In the genomic region with DNA sequence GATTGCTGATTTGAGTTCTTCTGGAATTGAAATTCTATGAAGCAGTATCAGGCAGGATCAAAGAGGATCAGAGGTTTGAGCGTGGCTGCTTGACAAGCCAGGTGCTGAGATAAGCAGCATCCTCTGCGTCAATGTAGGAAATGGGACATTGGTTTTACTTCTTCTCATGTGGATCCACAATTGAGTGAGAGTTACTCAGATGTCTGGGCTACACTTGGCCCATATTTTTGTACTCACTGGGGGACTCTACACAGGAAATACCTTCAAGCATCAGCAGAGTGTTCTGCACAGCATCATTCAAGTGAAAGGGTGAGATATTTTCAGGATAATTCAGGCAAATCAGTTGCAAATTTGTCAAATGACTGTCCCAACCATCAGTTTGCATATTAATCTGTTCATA, we compare ENCODE assay signal across 19 cellular contexts.
DNase-seq lines count a peak whose midpoint lies in the region; ATAC-seq and TF ChIP-seq lines count a peak whose summit lies in the region.
"Had no signal": no experiment of that assay in that cellular context is flagged by ENCODE, and none has a peak within 500 bp of the region (broad histone marks: within the 10 kb centered on the region; RNA-seq: fewer than 3 reads in every experiment).

No MANE protein-coding gene starts in this region.

- H3K79me2 ChIP-seq in Loucy (ENCODE audit: insufficient read depth, low read length) = no peaks in the 10 kb centered on the region

- no peaks in the 10 kb centered on the region for H3K36me3 Mint-ChIP-seq in activated naive CD4-positive, alpha-beta T cell treated with anti-CD3 and anti-CD28 coated beads for 36 hours (ENCODE audit: low read depth)
- H3K36me3 Mint-ChIP-seq in stimulated activated naive B cell treated with anti-CD40 and anti-IgM and Interleukin-4, amounts not matched to agents 10 μg/mL and 1 μg/mL and 100 μg/mL, for 72 hours = no peaks in the 10 kb centered on the region
- H3K36me3 Mint-ChIP-seq: CD4-positive, CD25-positive, alpha-beta regulatory T cell had no signal

- peaks cover 86% of the 10 kb centered on the region for H3K4me1 ChIP-seq in Loucy (ENCODE audit: insufficient read depth, low read length, poor library complexity, severe bottlenecking)
- H3K4me1 ChIP-seq: A549, Peyer's patch had no signal

- H3K9me3 ChIP-seq in Loucy (ENCODE audit: insufficient read depth, low read depth, low read length) = no peaks in the 10 kb centered on the region
- H3K9me3 ChIP-seq: A549, Peyer's patch had no signal

- peak; percentile 24 for DNase-seq in activated naive CD4-positive, alpha-beta T cell treated with anti-CD3 and anti-CD28 coated beads for 36 hours
- DNase-seq in activated naive CD4-positive, alpha-beta T cell (lab: John Stamatoyannopoulos, UW) = no peak
- peak; percentile 45 for DNase-seq in dermis blood vessel endothelial cell
- peak; percentile 47 for DNase-seq in stimulated activated naive B cell treated with anti-CD40 and anti-IgM and Interleukin-4, amounts not matched to agents 10 μg/mL and 1 μg/mL and 100 μg/mL, for 72 hours
- no peak for DNase-seq in COLO829 (ENCODE audit: low spot score)
- DNase-seq in NCI-H2227 treated with DMSO at 0.1 percent for 48 hours (lab: John Stamatoyannopoulos, UW) = no peak
- no peak for DNase-seq in NOMO-1 (lab: John Stamatoyannopoulos, UW; ENCODE audit: unreplicated experiment in 2 of 2)
- DNase-seq: CD4-positive, CD25-positive, alpha-beta regulatory T cell; DND-41; GF-D8; NCI-H1092 treated with DMSO at 0.1 percent for 48 hours; NCI-H1694 treated with DMSO at 0.1 percent for 48 hours; NCI-H774; Peyer's patch; Right ventricle myocardium superior had no signal

- H2AFZ ChIP-seq in Loucy (ENCODE audit: low read length) = no peak overlapping the region
- H2AFZ ChIP-seq: GM23338 had no signal

- peaks cover 36% of the 10 kb centered on the region for H3K4me1 Mint-ChIP-seq in activated naive CD4-positive, alpha-beta T cell treated with anti-CD3 and anti-CD28 coated beads for 36 hours (ENCODE audit: low read depth)
- peaks cover 23 to 45% of the 10 kb centered on the region in 2 donors for H3K4me1 Mint-ChIP-seq in stimulated activated naive B cell treated with anti-CD40 and anti-IgM and Interleukin-4, amounts not matched to agents 10 μg/mL and 1 μg/mL and 100 μg/mL, for 72 hours

- no peak overlapping the region for H3K4me3 ChIP-seq in Loucy (ENCODE audit: low read length, poor library complexity, severe bottlenecking)
- H3K4me3 ChIP-seq: A549, GM23338, K562, Peyer's patch had no signal

- intact Hi-C loops in activated naive CD4-positive, alpha-beta T cell treated with anti-CD3 and anti-CD28 coated beads for 36 hours (cut with micrococcal nuclease) = loop anchor here (1.0 kb wide), 1 partner anchor 11 kb away; no protein-coding TSS in a partner anchor

- no peaks in the 10 kb centered on the region for H3K9me3 Mint-ChIP-seq in activated naive CD4-positive, alpha-beta T cell treated with anti-CD3 and anti-CD28 coated beads for 36 hours
- H3K9me3 Mint-ChIP-seq in stimulated activated naive B cell treated with anti-CD40 and anti-IgM and Interleukin-4, amounts not matched to agents 10 μg/mL and 1 μg/mL and 100 μg/mL, for 72 hours = no peaks in the 10 kb centered on the region
- H3K9me3 Mint-ChIP-seq: CD4-positive, CD25-positive, alpha-beta regulatory T cell; GM23338 had no signal

- H3F3A ChIP-seq in Loucy (ENCODE audit: low read depth) = 0 out of 2 replicates have a peak, but pooled peaks cover 7% of the 10 kb centered on the region

- no peak for TF ChIP-seq CTCF in Loucy (conservative IDR thresholded peaks at IDR 0.05; ENCODE audit: low read length)

- H4K20me1 ChIP-seq in Loucy (ENCODE audit: insufficient read depth, low read length, poor library complexity, severe bottlenecking) = no peaks in the 10 kb centered on the region

- H3K36me3 ChIP-seq in Loucy (ENCODE audit: insufficient read depth, low read length) = no peaks in the 10 kb centered on the region
- H3K36me3 ChIP-seq: Peyer's patch had no signal

- CTCF ChIA-PET in activated naive CD4-positive, alpha-beta T cell treated with anti-CD3 and anti-CD28 coated beads for 36 hours (lab: Charles Lee) = no interaction called here

- H3K9ac ChIP-seq in Loucy (ENCODE audit: low read depth, low read length, poor library complexity, severe bottlenecking) = peak overlapping the region; percentile 1

- no peak overlapping the region for H3K4me2 ChIP-seq in Loucy (ENCODE audit: low read depth, low read length, poor library complexity, severe bottlenecking)
- H3K4me2 ChIP-seq: A549, GM23338 had no signal

- H3K27ac Mint-ChIP-seq in activated naive CD4-positive, alpha-beta T cell treated with anti-CD3 and anti-CD28 coated beads for 36 hours = no peak overlapping the region
- peak overlapping the region; percentile 47 for H3K27ac Mint-ChIP-seq in stimulated activated naive B cell treated with anti-CD40 and anti-IgM and Interleukin-4, amounts not matched to agents 10 μg/mL and 1 μg/mL and 100 μg/mL, for 72 hours
- H3K27ac Mint-ChIP-seq: CD4-positive, CD25-positive, alpha-beta regulatory T cell; GM23338 had no signal

- H3K27me3 Mint-ChIP-seq in activated naive CD4-positive, alpha-beta T cell treated with anti-CD3 and anti-CD28 coated beads for 36 hours (ENCODE audit: low read depth) = no peaks in the 10 kb centered on the region
- H3K27me3 Mint-ChIP-seq in stimulated activated naive B cell treated with anti-CD40 and anti-IgM and Interleukin-4, amounts not matched to agents 10 μg/mL and 1 μg/mL and 100 μg/mL, for 72 hours = no peaks in the 10 kb centered on the region

- H3K27me3 ChIP-seq in Loucy (ENCODE audit: insufficient read depth, low read length, poor library complexity, severe bottlenecking) = no peaks in the 10 kb centered on the region
- H3K27me3 ChIP-seq: Peyer's patch had no signal

- no peak overlapping the region for H3K4me3 Mint-ChIP-seq in activated naive CD4-positive, alpha-beta T cell treated with anti-CD3 and anti-CD28 coated beads for 36 hours
- H3K4me3 Mint-ChIP-seq in stimulated activated naive B cell treated with anti-CD40 and anti-IgM and Interleukin-4, amounts not matched to agents 10 μg/mL and 1 μg/mL and 100 μg/mL, for 72 hours = no peak overlapping the region
- H3K4me3 Mint-ChIP-seq: CD4-positive, CD25-positive, alpha-beta regulatory T cell; GM23338 had no signal

- no peaks in the 10 kb centered on the region for H3K9me2 ChIP-seq in Loucy (replicated peaks; ENCODE audit: low read depth, low read length)

- ATAC-seq in stimulated activated naive B cell treated with anti-CD40 and anti-IgM and Interleukin-4, amounts not matched to agents 10 μg/mL and 1 μg/mL and 100 μg/mL, for 72 hours (replicated peaks) = peak; percentile 96
- ATAC-seq: A549, GM23338, K562 had no signal

Comparison
In these comparisons a context has a peak if more than half of its experiments do, and no peak if none do; other contexts are left out.
1. DNase-seq: peak in activated naive CD4-positive, alpha-beta T cell treated with anti-CD3 and anti-CD28 coated beads for 36 hours (single experiment), dermis blood vessel endothelial cell (single experiment) and stimulated activated naive B cell treated with anti-CD40 and anti-IgM and Interleukin-4, amounts not matched to agents 10 μg/mL and 1 μg/mL and 100 μg/mL, for 72 hours (single experiment); none in activated naive CD4-positive, alpha-beta T cell (0 of 4), COLO829 (single experiment), NCI-H2227 treated with DMSO at 0.1 percent for 48 hours (single experiment) and NOMO-1 (0 of 2).